Comparison of ENCODE assay signal across 11 cellular contexts in the genomic region with DNA sequence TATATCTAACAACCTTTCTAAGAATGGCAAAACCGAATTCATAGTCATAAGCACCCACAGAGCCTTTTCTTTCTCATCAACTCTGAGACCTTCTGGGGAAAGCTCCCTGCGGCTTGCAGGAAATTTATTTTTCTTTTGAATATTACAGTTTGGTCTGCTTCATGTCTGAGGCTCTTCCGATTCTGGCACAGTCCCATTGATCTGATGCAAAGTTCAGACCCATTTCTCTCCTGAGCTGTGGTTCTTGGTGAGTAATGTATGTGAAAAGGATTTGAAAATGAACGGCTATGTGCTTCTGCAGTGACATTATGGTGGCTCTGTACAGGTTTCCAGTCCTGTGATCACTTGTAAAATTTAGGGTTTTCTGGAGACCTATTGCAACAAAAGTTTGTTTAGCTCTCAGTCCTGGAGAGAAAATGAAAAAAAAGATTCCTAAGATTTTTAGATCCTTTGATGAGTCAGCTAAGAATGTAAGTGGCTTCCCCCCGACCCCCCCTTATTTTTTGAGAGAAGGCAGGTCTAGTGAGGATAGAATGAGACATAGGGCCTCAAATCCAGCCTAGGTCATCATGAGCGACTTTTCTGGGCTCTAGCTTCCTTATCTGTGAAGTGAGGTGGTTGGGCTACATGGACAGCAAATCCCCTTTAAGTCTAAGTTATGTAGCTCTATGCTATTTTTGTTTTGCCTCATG. TPM values are rescaled to one million over a fixed set of nuclear protein-coding genes. Genes with fewer than 3 reads are reported as not detected.
DNase-seq lines count a peak whose midpoint lies in the region; ATAC-seq and TF ChIP-seq lines count a peak whose summit lies in the region.
"Had no signal": no experiment of that assay in that cellular context is flagged by ENCODE, and none has a peak within 500 bp of the region (broad histone marks: within the 10 kb centered on the region; RNA-seq: fewer than 3 reads in every experiment).

No MANE protein-coding gene starts in this region.

- H3K9me3 ChIP-seq in Loucy (ENCODE audit: insufficient read depth, low read depth, low read length) (no peaks in the 10 kb centered on the region), WERI-Rb-1 (ENCODE audit: severe bottlenecking) (no peaks in the 10 kb centered on the region)
- H3K9me3 ChIP-seq: BLaER1 treated with 17β-estradiol and CSF1 and Interleukin-3, amounts not matched to agents 10 nM and 100 nM; spleen had no signal

- peaks cover 30% of the 10 kb centered on the region for H4K20me1 ChIP-seq in Loucy (ENCODE audit: insufficient read depth, low read length, poor library complexity, severe bottlenecking)

- TF ChIP-seq CTCF in Loucy (conservative IDR thresholded peaks at IDR 0.05; ENCODE audit: low read length) (no peak), MCF 10A (IDR thresholded peaks at IDR 0.05; ENCODE audit: unreplicated experiment) (no peak), WERI-Rb-1 (IDR thresholded peaks at IDR 0.05; ENCODE audit: low read depth, low read length) (no peak)

- H3K4me1 ChIP-seq in Loucy (ENCODE audit: insufficient read depth, low read length, poor library complexity, severe bottlenecking), result peaks cover 43% of the 10 kb centered on the region

- H3K27ac ChIP-seq in WERI-Rb-1, result no peak overlapping the region
- H3K27ac ChIP-seq: BLaER1 treated with 17β-estradiol and CSF1 and Interleukin-3, amounts not matched to agents 10 nM and 100 nM; spleen had no signal

- BruUV-seq in MCF 10A (replicated peaks; lab: Mats Ljungman, UMichigan), result no TSS peak

- H3K36me3 ChIP-seq in Loucy (ENCODE audit: insufficient read depth, low read length) (no peaks in the 10 kb centered on the region; the same call in 1 of the 2 replicates), WERI-Rb-1 (no peaks in the 10 kb centered on the region)
- H3K36me3 ChIP-seq: spleen had no signal

- H3K79me2 ChIP-seq in Loucy (ENCODE audit: insufficient read depth, low read length), result peaks cover 71% of the 10 kb centered on the region

- H3K27me3 Mint-ChIP-seq in MCF 10A (ENCODE audit: insufficient read depth, unreplicated experiment), result no peaks in the 10 kb centered on the region
- no peaks in the 10 kb centered on the region for H3K27me3 Mint-ChIP-seq in activated naive CD4-positive, alpha-beta T cell treated with anti-CD3 and anti-CD28 coated beads, Interleukin-2, amount 10 ng/mL, durations not matched to agents 7 days and 5 days

- CTCF ChIA-PET in MCF 10A (lab: Yijun Ruan, JAX), result interaction anchor here (0.5 to 1.5 kb wide), 11 partner anchors 8 to 404 kb away, joined by 3 to 7 read pairs (median 4); partner anchors contain the start of gene ATMIN
- CTCF ChIA-PET in activated naive CD4-positive, alpha-beta T cell treated with anti-CD3 and anti-CD28 coated beads, Interleukin-2, amount 10 ng/mL, durations not matched to agents 7 days and 5 days (lab: Charles Lee), result no interaction called here

- peak; percentile 92 for DNase-seq in ACHN
- peak; percentile 26 for DNase-seq in MCF 10A (ENCODE audit: unreplicated experiment)
- peak; percentile 16 for DNase-seq in kidney glomerular epithelial cell (lab: John Stamatoyannopoulos, UW)
- no peak for DNase-seq in WERI-Rb-1
- DNase-seq in NCI-H2171 treated with DMSO at 0.1 percent for 48 hours (lab: John Stamatoyannopoulos, UW), result no peak
- no peak for DNase-seq in activated naive CD4-positive, alpha-beta T cell treated with anti-CD3 and anti-CD28 coated beads, Interleukin-2, amount 10 ng/mL, durations not matched to agents 7 days and 5 days
- DNase-seq: NK-92 treated with Interleukin-12 subunit alpha and Interleukin-12 subunit beta, amount 100 ng/mL, for 24 hours; spleen had no signal

- POLR2A ChIA-PET in MCF 10A (lab: Yijun Ruan, JAX), result interaction anchor here (0.6 to 2.0 kb wide), 8 partner anchors 8 to 208 kb away, joined by 3 to 18 read pairs (median 4); no protein-coding TSS in a partner anchor

- no peaks in the 10 kb centered on the region for H3K9me3 Mint-ChIP-seq in MCF 10A (ENCODE audit: unreplicated experiment)
- no peaks in the 10 kb centered on the region for H3K9me3 Mint-ChIP-seq in activated naive CD4-positive, alpha-beta T cell treated with anti-CD3 and anti-CD28 coated beads, Interleukin-2, amount 10 ng/mL, durations not matched to agents 7 days and 5 days

- H3F3A ChIP-seq in Loucy (ENCODE audit: low read depth), result no peaks in the 10 kb centered on the region

- intact Hi-C loops in MCF 10A (cut with micrococcal nuclease), result loop anchor here (5.0 to 10.0 kb wide), 2 partner anchors 33 to 285 kb away; partner anchors contain the start of gene ATMIN

- H3K27ac Mint-ChIP-seq in MCF 10A (ENCODE audit: low read depth, unreplicated experiment), result peak overlapping the region; percentile 49
- H3K27ac Mint-ChIP-seq in activated naive CD4-positive, alpha-beta T cell treated with anti-CD3 and anti-CD28 coated beads, Interleukin-2, amount 10 ng/mL, durations not matched to agents 7 days and 5 days, result no peak overlapping the region

- in situ Hi-C loops in ACHN (cut with HindIII; ENCODE audit: low pct_ligation_motif_present, low pct_unique_long_range_greater_than_20kb, low sequenced_read_pairs), result no loop called here

- peak overlapping the region; percentile 20 for H3K4me3 ChIP-seq in Loucy (ENCODE audit: low read length, poor library complexity, severe bottlenecking)
- no peak overlapping the region for H3K4me3 ChIP-seq in WERI-Rb-1 (ENCODE audit: low read depth, low read length)
- H3K4me3 ChIP-seq: BLaER1 treated with 17β-estradiol and CSF1 and Interleukin-3, amounts not matched to agents 10 nM and 100 nM; spleen had no signal

- ATAC-seq in GM18909 (IDR thresholded peaks at IDR 0.05; ENCODE audit: poor library complexity, unreplicated experiment), result no peak

- no peaks in the 10 kb centered on the region for H3K36me3 Mint-ChIP-seq in MCF 10A (ENCODE audit: insufficient read depth, unreplicated experiment)
- H3K36me3 Mint-ChIP-seq in activated naive CD4-positive, alpha-beta T cell treated with anti-CD3 and anti-CD28 coated beads, Interleukin-2, amount 10 ng/mL, durations not matched to agents 7 days and 5 days, result peaks cover 4% of the 10 kb centered on the region

- peaks cover 24% of the 10 kb centered on the region for H3K4me1 Mint-ChIP-seq in MCF 10A (ENCODE audit: insufficient read depth, unreplicated experiment)
- peaks cover 26% of the 10 kb centered on the region for H3K4me1 Mint-ChIP-seq in activated naive CD4-positive, alpha-beta T cell treated with anti-CD3 and anti-CD28 coated beads, Interleukin-2, amount 10 ng/mL, durations not matched to agents 7 days and 5 days

- no peak overlapping the region for H3K4me3 Mint-ChIP-seq in MCF 10A (ENCODE audit: unreplicated experiment)
- H3K4me3 Mint-ChIP-seq in activated naive CD4-positive, alpha-beta T cell treated with anti-CD3 and anti-CD28 coated beads, Interleukin-2, amount 10 ng/mL, durations not matched to agents 7 days and 5 days, result no peak overlapping the region

- no peak overlapping the region for H2AFZ ChIP-seq in Loucy (ENCODE audit: low read length)

- H3K9me2 ChIP-seq in Loucy (replicated peaks; ENCODE audit: low read depth, low read length), result no peaks in the 10 kb centered on the region

- H3K27me3 ChIP-seq in Loucy (ENCODE audit: insufficient read depth, low read length, poor library complexity, severe bottlenecking) (no peaks in the 10 kb centered on the region), WERI-Rb-1 (ENCODE audit: insufficient read depth, low read depth, severe bottlenecking) (no peaks in the 10 kb centered on the region)
- H3K27me3 ChIP-seq: BLaER1 treated with 17β-estradiol and CSF1 and Interleukin-3, amounts not matched to agents 10 nM and 100 nM; spleen had no signal

- H3K9ac ChIP-seq in Loucy (ENCODE audit: low read depth, low read length, poor library complexity, severe bottlenecking), result peak overlapping the region; percentile 41
- H3K9ac ChIP-seq: BLaER1 treated with 17β-estradiol and CSF1 and Interleukin-3, amounts not matched to agents 10 nM and 100 nM had no signal

- H3K4me2 ChIP-seq in Loucy (ENCODE audit: low read depth, low read length, poor library complexity, severe bottlenecking), result peak overlapping the region; percentile 44
- H3K4me2 ChIP-seq: BLaER1 treated with 17β-estradiol and CSF1 and Interleukin-3, amounts not matched to agents 10 nM and 100 nM had no signal

RNA-seq across cellular contexts. Expression of gene GAN, which starts 4.6 kb away (rescaled TPM):
- 12.4 and 17.2 TPM in 2 replicates for total RNA-seq in MCF 10A (2022)

Comparison
In these comparisons a context has a peak if more than half of its experiments do, and no peak if none do; other contexts are left out.
1. DNase-seq: peak in ACHN (single experiment), MCF 10A (single experiment) and kidney glomerular epithelial cell (single experiment); none in WERI-Rb-1 (single experiment), NCI-H2171 treated with DMSO at 0.1 percent for 48 hours (single experiment) and activated naive CD4-positive, alpha-beta T cell treated with anti-CD3 and anti-CD28 coated beads, Interleukin-2, amount 10 ng/mL, durations not matched to agents 7 days and 5 days (single experiment).